ENCODE assay signal across 1 cellular context in the genomic region with DNA sequence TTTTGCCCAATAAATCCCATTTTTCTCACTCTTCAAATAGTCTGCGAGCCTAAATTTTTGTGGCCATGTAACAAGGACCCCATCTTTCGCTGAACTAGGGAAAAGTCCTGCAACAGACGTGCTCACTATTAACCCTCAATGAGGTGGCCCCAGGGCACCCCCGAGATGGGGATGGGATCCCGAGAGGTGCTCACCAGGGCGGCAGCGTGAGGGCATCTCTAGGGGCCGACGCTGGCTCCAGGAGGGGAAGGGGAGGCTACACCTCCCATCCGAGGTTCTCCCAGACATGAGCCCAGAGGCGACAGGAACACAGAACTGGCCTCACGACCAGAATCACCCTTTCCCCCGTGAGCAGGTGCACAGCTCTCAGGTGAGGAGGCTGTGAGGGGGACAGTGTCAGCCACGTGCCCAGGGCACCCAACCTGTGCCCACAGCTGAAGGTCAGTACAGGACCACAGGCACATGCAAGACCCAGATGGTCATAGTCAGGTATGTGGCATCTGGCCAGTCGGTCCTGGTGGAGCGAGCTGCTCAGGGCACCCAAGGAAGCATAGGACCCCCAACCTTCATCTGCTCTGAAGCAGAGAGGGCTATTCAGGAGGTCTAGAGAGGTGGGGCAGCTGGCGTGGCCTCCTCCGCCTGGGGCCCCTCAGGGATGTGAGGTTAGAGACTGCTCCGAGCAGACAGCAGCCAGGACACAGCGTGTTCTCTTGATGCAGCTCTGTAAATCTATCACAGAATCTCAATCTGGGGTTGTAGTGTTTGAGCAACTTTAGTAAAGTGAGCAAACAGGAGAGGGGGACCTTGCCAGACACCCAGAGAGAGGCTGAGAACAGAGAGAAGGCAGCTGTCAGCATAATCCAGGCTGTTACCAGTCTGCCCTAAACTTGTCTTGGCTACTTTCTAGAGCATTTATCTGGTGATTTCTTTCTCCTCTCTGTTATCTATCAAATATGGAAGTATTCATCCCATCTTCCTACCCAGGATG.
TF ChIP-seq lines count a peak whose summit lies in the region.

No MANE protein-coding gene starts in this region.

TF ChIP-seq in IMR-90, 13 proteins besides CTCF, POLR2A, EP300 and RAD21 (continued from another document):
- TF ChIP-seq RFX5 (IDR thresholded peaks at IDR 0.05; ENCODE audit: low read depth, low read length) (no peak), CEBPB (IDR thresholded peaks at IDR 0.05; ENCODE audit: low read depth, low read length) (no peak), CHD1 (IDR thresholded peaks at IDR 0.05; ENCODE audit: low read depth, low read length) (no peak), MXI1 (IDR thresholded peaks at IDR 0.05; ENCODE audit: borderline replicate concordance, low read depth, low read length) (no peak), NFE2L2 (IDR thresholded peaks at IDR 0.05; ENCODE audit: low read depth, low read length) (no peak)
